Comparison of ENCODE assay signal across 25 cellular contexts in the genomic region with DNA sequence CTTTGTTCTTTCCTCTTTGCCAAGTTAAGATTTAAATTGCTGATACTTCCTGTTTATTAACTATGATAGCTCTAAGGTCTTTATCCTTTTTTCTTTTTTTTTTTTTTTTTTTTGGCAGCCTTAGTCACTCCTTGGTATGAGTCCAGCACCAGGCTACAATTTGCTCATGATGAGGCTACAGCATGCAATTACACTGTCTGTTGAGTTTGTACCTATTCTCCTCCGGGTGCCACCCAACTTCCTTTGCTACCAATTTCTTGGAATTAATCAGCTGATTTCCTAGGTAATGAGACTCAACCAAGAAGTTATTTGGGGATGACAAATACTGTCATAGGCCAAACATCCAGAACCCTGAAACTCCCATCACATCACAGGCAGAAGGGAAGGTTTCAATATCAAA. TPM values are rescaled to one million over a fixed set of nuclear protein-coding genes. Genes with fewer than 3 reads are reported as not detected.
DNase-seq lines count a peak whose midpoint lies in the region; ATAC-seq, FAIRE-seq and TF ChIP-seq lines count a peak whose summit lies in the region.
"Had no signal": no experiment of that assay in that cellular context is flagged by ENCODE, and none has a peak within 500 bp of the region (broad histone marks: within the 10 kb centered on the region; RNA-seq: fewer than 3 reads in every experiment).

No MANE protein-coding gene starts in this region.

- no peak for FAIRE-seq in bronchial epithelial cell (lab: Jason Lieb, UNC)
- FAIRE-seq: GM12892 had no signal

- H3K9me3 Mint-ChIP-seq in neural progenitor cell: no peaks in the 10 kb centered on the region
- H3K9me3 Mint-ChIP-seq: CD4-positive, alpha-beta T cell; T-cell had no signal

- no peak overlapping the region for H3K27ac Mint-ChIP-seq in neural progenitor cell
- H3K27ac Mint-ChIP-seq: CD4-positive, alpha-beta T cell; T-cell had no signal

- H3K9ac ChIP-seq in neural progenitor cell: no peak overlapping the region
- H3K9ac ChIP-seq: SK-N-SH had no signal

- H4K20me1 ChIP-seq in neural progenitor cell (ENCODE audit: low read depth): no peaks in the 10 kb centered on the region

- H3K36me3 Mint-ChIP-seq in neural progenitor cell: no peaks in the 10 kb centered on the region
- H3K36me3 Mint-ChIP-seq: T-cell had no signal

- no peak for TF ChIP-seq CTCF in bronchial epithelial cell (IDR thresholded peaks at IDR 0.05; ENCODE audit: insufficient read depth, low read length, severe bottlenecking)
- no peak for TF ChIP-seq CTCF in neural progenitor cell (IDR thresholded peaks at IDR 0.05)
- TF ChIP-seq CTCF in dorsolateral prefrontal cortex (IDR thresholded peaks at IDR 0.05 in 54 of 56, conservative IDR thresholded peaks at IDR 0.05 in 2 of 56; ENCODE audit: low read depth in 1 of 56, partially characterized antibody in 56 of 56): no peak

- H3K9me3 ChIP-seq in neural progenitor cell (ENCODE audit: low read depth): no peaks in the 10 kb centered on the region
- H3K9me3 ChIP-seq: BE2C, HAP-1, SK-N-SH had no signal

- H3K79me2 ChIP-seq in neural progenitor cell (ENCODE audit: low read depth): no peaks in the 10 kb centered on the region

- peaks cover 3% of the 10 kb centered on the region for H3K27me3 Mint-ChIP-seq in neural progenitor cell (ENCODE audit: insufficient read depth, low read depth)

- no peak overlapping the region for H3K4me3 Mint-ChIP-seq in neural progenitor cell
- H3K4me3 Mint-ChIP-seq: CD4-positive, alpha-beta T cell; T-cell had no signal

- H3K4me3 ChIP-seq in bronchial epithelial cell (ENCODE audit: low read depth, low read length) (no peak overlapping the region), neural progenitor cell (no peak overlapping the region), dorsolateral prefrontal cortex (no peak overlapping the region)
- H3K4me3 ChIP-seq: HAP-1 had no signal

- intact Hi-C loops in dorsolateral prefrontal cortex (cut with DNase I): no loop called here

- H3K4me1 ChIP-seq in neural progenitor cell: no peaks in the 10 kb centered on the region
- H3K4me1 ChIP-seq: BE2C, HAP-1 had no signal

- H3K36me3 ChIP-seq in bronchial epithelial cell (ENCODE audit: control insufficient read depth, insufficient read depth, low read length): no peaks in the 10 kb centered on the region
- no peaks in the 10 kb centered on the region for H3K36me3 ChIP-seq in neural progenitor cell
- H3K36me3 ChIP-seq: BE2C, HAP-1 had no signal

- no peaks in the 10 kb centered on the region for H3K27me3 ChIP-seq in bronchial epithelial cell (ENCODE audit: control insufficient read depth, insufficient read depth, low read length)
- H3K27me3 ChIP-seq in neural progenitor cell: no peaks in the 10 kb centered on the region
- H3K27me3 ChIP-seq in dorsolateral prefrontal cortex: no peaks in the 10 kb centered on the region
- H3K27me3 ChIP-seq: BE2C had no signal

- ATAC-seq in GM19023 (IDR thresholded peaks at IDR 0.05; ENCODE audit: unreplicated experiment): no peak
- ATAC-seq: Panc1, T-cell had no signal

- H3K27ac ChIP-seq in neural progenitor cell (no peak overlapping the region), dorsolateral prefrontal cortex (no peak overlapping the region)

- DNase-seq in ELR (ENCODE audit: low read depth): peak; percentile 59
- peak; percentile 63 for DNase-seq in NCI-H69 (lab: John Stamatoyannopoulos, UW)
- peak; percentile 77 for DNase-seq in bronchial epithelial cell (ENCODE audit: low read depth)
- DNase-seq in iris pigment epithelial cell (ENCODE audit: low read depth): peak; percentile 42
- no peak for DNase-seq in activated CD8-positive, alpha-beta memory T cell treated with anti-CD3 and anti-CD28 coated beads, Interleukin-2, amount 50 U/mL, for 4 hours
- DNase-seq in neural progenitor cell (ENCODE audit: low spot score): no peak
- no peak for DNase-seq in dorsolateral prefrontal cortex
- DNase-seq: BE2C; CD4-positive, alpha-beta T cell; DMS79; GF-D8; KBM-7; NCI-H1048; NCI-H1436 treated with DMSO at 0.1 percent for 48 hours; NCI-H2029 treated with DMSO at 0.1 percent for 48 hours; NCI-H2171 treated with DMSO at 0.1 percent for 48 hours; NCI-H446 treated with DMSO at 0.1 percent for 48 hours; NCI-H748 treated with DMSO at 0.1 percent for 48 hours; SHP77; SK-N-SH; T-cell had no signal

- no peak overlapping the region for H2AFZ ChIP-seq in neural progenitor cell (replicated peaks)

- H3K4me2 ChIP-seq in neural progenitor cell: no peak overlapping the region
- H3K4me2 ChIP-seq: SK-N-SH had no signal

- H3K4me1 Mint-ChIP-seq in neural progenitor cell: no peaks in the 10 kb centered on the region

- H3F3A ChIP-seq in neural progenitor cell (ENCODE audit: low read depth): no peaks in the 10 kb centered on the region

RNA-seq across cellular contexts. Expression of a gene that starts 25.5 kb away (rescaled TPM):
- total RNA-seq in bronchial epithelial cell (under 0.01 TPM in 1 of 2 replicates, not detected in the other), neural progenitor cell (ENCODE audit: low replicate concordance) (not detected in 2 replicates), dorsolateral prefrontal cortex (under 1 TPM in 34 of 120 experiments, not detected in 86; 0.16 to 0.78 (median 0.26) TPM)

RNA-seq across cellular contexts. Expression of a gene that starts 31.8 kb away (rescaled TPM):
- total RNA-seq in bronchial epithelial cell (not detected in 2 replicates), neural progenitor cell (ENCODE audit: low replicate concordance) (not detected in 2 replicates), dorsolateral prefrontal cortex (not detected)
- total RNA-seq: CD4-positive, alpha-beta T cell; T-cell had no signal

Comparison
In these comparisons a context has a peak if more than half of its experiments do, and no peak if none do; other contexts are left out.
1. DNase-seq: peak in ELR (single experiment), NCI-H69 (single experiment), bronchial epithelial cell (single experiment) and iris pigment epithelial cell (single experiment); none in activated CD8-positive, alpha-beta memory T cell treated with anti-CD3 and anti-CD28 coated beads, Interleukin-2, amount 50 U/mL, for 4 hours (single experiment), neural progenitor cell (single experiment) and dorsolateral prefrontal cortex (0 of 10).